Comparison of ENCODE assay signal across 1 cellular context in the genomic region with DNA sequence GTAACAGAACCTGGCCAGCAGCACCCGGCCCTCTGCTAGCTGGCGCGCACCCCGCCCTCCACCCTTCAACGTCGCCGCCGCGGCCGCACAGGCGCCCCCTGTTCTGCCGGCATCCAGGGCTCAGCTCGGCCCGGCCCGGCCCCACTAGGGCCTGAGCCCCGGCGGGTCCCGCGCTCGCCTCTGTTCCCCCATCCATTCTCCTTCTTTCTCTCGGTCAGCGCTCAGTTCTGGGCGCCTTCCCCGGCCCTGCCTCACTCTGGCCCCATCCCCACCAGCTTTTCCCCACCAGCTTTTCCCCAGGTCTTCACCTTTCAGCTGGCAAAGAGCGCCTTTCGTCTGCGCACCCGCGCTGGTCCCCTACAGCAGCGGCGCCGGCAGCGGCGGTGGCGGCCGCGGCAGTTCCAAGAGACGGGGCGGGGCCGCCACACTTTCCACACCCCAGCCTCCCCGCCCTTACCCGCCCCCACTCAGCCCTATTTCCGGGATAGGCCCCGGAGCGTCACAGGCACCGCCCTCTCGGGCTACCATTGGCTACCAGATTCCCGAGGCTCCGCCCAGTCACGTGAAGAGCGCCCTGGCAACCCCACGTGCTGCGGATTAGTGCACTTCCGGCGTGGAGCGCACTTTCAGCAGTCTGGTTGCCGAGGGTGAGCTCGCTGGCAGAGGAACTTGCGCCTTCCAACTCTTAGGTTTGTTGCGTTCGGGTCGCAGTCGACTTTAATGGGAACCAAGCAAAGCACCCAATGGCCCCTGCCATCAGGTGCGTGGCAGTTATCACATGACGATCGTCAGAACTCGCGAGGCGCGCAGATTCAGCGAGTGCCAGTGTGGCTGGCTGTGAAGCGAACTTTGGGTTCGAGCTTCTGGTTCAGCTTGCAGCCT.
TF ChIP-seq lines count a peak whose summit lies in the region.

A gene (minus strand): TSS at position 403 of the 882 bp plus-strand sequence. CDS start 831 bp downstream, outside the sequence.

TF ChIP-seq in HepG2, 621 proteins besides CTCF, POLR2A, EP300 and RAD21 (continued from another document and continues in another):
- TF ChIP-seq, protein P1, sequence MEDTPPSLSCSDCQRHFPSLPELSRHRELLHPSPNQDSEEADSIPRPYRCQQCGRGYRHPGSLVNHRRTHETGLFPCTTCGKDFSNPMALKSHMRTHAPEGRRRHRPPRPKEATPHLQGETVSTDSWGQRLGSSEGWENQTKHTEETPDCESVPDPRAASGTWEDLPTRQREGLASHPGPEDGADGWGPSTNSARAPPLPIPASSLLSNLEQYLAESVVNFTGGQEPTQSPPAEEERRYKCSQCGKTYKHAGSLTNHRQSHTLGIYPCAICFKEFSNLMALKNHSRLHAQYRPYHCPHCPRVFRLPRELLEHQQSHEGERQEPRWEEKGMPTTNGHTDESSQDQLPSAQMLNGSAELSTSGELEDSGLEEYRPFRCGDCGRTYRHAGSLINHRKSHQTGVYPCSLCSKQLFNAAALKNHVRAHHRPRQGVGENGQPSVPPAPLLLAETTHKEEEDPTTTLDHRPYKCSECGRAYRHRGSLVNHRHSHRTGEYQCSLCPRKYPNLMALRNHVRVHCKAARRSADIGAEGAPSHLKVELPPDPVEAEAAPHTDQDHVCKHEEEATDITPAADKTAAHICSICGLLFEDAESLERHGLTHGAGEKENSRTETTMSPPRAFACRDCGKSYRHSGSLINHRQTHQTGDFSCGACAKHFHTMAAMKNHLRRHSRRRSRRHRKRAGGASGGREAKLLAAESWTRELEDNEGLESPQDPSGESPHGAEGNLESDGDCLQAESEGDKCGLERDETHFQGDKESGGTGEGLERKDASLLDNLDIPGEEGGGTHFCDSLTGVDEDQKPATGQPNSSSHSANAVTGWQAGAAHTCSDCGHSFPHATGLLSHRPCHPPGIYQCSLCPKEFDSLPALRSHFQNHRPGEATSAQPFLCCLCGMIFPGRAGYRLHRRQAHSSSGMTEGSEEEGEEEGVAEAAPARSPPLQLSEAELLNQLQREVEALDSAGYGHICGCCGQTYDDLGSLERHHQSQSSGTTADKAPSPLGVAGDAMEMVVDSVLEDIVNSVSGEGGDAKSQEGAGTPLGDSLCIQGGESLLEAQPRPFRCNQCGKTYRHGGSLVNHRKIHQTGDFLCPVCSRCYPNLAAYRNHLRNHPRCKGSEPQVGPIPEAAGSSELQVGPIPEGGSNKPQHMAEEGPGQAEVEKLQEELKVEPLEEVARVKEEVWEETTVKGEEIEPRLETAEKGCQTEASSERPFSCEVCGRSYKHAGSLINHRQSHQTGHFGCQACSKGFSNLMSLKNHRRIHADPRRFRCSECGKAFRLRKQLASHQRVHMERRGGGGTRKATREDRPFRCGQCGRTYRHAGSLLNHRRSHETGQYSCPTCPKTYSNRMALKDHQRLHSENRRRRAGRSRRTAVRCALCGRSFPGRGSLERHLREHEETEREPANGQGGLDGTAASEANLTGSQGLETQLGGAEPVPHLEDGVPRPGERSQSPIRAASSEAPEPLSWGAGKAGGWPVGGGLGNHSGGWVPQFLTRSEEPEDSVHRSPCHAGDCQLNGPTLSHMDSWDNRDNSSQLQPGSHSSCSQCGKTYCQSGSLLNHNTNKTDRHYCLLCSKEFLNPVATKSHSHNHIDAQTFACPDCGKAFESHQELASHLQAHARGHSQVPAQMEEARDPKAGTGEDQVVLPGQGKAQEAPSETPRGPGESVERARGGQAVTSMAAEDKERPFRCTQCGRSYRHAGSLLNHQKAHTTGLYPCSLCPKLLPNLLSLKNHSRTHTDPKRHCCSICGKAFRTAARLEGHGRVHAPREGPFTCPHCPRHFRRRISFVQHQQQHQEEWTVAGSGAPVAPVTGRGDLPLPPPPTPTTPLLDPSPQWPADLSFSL (CRISPR knock-in tag; IDR thresholded peaks at IDR 0.05) = no peak
- TF ChIP-seq ZNF761 (CRISPR knock-in tag; conservative IDR thresholded peaks at IDR 0.05) = no peak
- TF ChIP-seq TCF12 (IDR thresholded peaks at IDR 0.05) = no peak
- no peak for TF ChIP-seq TCF12 (CRISPR knock-in tag; IDR thresholded peaks at IDR 0.05)
- TF ChIP-seq TGIF2 (CRISPR knock-in tag; IDR thresholded peaks at IDR 0.05) = no peak
- TF ChIP-seq ZNF569 (CRISPR knock-in tag; IDR thresholded peaks at IDR 0.05; ENCODE audit: borderline replicate concordance) = no peak
- TF ChIP-seq ZFP36 (IDR thresholded peaks at IDR 0.05; ENCODE audit: borderline replicate concordance, low read depth, low read length, partially characterized antibody) = no peak
- TF ChIP-seq FOXA1 (IDR thresholded peaks at IDR 0.05) = no peak
- peak; percentile 37; the same call in 1 of the 2 replicates for TF ChIP-seq FOXA1 (CRISPR knock-in tag; IDR thresholded peaks at IDR 0.05)
- no peak for TF ChIP-seq TEAD2 (CRISPR knock-in tag; IDR thresholded peaks at IDR 0.05)
- no peak for TF ChIP-seq RARG (CRISPR knock-in tag; IDR thresholded peaks at IDR 0.05; ENCODE audit: low read depth)
- TF ChIP-seq, protein P2, sequence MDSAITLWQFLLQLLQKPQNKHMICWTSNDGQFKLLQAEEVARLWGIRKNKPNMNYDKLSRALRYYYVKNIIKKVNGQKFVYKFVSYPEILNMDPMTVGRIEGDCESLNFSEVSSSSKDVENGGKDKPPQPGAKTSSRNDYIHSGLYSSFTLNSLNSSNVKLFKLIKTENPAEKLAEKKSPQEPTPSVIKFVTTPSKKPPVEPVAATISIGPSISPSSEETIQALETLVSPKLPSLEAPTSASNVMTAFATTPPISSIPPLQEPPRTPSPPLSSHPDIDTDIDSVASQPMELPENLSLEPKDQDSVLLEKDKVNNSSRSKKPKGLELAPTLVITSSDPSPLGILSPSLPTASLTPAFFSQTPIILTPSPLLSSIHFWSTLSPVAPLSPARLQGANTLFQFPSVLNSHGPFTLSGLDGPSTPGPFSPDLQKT (CRISPR knock-in tag; IDR thresholded peaks at IDR 0.05; ENCODE audit: borderline replicate concordance) = no peak
- TF ChIP-seq, protein P3, sequence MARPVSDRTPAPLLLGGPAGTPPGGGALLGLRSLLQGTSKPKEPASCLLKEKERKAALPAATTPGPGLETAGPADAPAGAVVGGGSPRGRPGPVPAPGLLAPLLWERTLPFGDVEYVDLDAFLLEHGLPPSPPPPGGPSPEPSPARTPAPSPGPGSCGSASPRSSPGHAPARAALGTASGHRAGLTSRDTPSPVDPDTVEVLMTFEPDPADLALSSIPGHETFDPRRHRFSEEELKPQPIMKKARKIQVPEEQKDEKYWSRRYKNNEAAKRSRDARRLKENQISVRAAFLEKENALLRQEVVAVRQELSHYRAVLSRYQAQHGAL (CRISPR knock-in tag; IDR thresholded peaks at IDR 0.05; ENCODE audit: not compliant biosample characterization) = no peak
- TF ChIP-seq, protein P4, sequence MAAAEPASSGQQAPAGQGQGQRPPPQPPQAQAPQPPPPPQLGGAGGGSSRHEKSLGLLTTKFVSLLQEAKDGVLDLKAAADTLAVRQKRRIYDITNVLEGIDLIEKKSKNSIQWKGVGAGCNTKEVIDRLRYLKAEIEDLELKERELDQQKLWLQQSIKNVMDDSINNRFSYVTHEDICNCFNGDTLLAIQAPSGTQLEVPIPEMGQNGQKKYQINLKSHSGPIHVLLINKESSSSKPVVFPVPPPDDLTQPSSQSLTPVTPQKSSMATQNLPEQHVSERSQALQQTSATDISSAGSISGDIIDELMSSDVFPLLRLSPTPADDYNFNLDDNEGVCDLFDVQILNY (CRISPR knock-in tag; conservative IDR thresholded peaks at IDR 0.05) = no peak; the same call in 1 of the 2 replicates
- no peak for TF ChIP-seq ZNF720 (CRISPR knock-in tag; IDR thresholded peaks at IDR 0.05)
- TF ChIP-seq, protein P5, sequence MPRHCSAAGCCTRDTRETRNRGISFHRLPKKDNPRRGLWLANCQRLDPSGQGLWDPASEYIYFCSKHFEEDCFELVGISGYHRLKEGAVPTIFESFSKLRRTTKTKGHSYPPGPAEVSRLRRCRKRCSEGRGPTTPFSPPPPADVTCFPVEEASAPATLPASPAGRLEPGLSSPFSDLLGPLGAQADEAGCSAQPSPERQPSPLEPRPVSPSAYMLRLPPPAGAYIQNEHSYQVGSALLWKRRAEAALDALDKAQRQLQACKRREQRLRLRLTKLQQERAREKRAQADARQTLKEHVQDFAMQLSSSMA (CRISPR knock-in tag; IDR thresholded peaks at IDR 0.05) = no peak
- no peak for TF ChIP-seq PAF1 (CRISPR knock-in tag; IDR thresholded peaks at IDR 0.05)
- no peak for TF ChIP-seq ZNF263 (CRISPR knock-in tag; IDR thresholded peaks at IDR 0.05)
- TF ChIP-seq NR2F2 (IDR thresholded peaks at IDR 0.05; ENCODE audit: borderline replicate concordance, low read depth) = no peak
- TF ChIP-seq ZFP37 (CRISPR knock-in tag; IDR thresholded peaks at IDR 0.05; ENCODE audit: borderline replicate concordance) = no peak
- TF ChIP-seq, protein P6, sequence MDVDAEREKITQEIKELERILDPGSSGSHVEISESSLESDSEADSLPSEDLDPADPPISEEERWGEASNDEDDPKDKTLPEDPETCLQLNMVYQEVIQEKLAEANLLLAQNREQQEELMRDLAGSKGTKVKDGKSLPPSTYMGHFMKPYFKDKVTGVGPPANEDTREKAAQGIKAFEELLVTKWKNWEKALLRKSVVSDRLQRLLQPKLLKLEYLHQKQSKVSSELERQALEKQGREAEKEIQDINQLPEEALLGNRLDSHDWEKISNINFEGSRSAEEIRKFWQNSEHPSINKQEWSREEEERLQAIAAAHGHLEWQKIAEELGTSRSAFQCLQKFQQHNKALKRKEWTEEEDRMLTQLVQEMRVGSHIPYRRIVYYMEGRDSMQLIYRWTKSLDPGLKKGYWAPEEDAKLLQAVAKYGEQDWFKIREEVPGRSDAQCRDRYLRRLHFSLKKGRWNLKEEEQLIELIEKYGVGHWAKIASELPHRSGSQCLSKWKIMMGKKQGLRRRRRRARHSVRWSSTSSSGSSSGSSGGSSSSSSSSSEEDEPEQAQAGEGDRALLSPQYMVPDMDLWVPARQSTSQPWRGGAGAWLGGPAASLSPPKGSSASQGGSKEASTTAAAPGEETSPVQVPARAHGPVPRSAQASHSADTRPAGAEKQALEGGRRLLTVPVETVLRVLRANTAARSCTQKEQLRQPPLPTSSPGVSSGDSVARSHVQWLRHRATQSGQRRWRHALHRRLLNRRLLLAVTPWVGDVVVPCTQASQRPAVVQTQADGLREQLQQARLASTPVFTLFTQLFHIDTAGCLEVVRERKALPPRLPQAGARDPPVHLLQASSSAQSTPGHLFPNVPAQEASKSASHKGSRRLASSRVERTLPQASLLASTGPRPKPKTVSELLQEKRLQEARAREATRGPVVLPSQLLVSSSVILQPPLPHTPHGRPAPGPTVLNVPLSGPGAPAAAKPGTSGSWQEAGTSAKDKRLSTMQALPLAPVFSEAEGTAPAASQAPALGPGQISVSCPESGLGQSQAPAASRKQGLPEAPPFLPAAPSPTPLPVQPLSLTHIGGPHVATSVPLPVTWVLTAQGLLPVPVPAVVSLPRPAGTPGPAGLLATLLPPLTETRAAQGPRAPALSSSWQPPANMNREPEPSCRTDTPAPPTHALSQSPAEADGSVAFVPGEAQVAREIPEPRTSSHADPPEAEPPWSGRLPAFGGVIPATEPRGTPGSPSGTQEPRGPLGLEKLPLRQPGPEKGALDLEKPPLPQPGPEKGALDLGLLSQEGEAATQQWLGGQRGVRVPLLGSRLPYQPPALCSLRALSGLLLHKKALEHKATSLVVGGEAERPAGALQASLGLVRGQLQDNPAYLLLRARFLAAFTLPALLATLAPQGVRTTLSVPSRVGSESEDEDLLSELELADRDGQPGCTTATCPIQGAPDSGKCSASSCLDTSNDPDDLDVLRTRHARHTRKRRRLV (CRISPR knock-in tag; IDR thresholded peaks at IDR 0.05) = no peak
- peak; percentile 87; the same call in 1 of the 2 replicates for TF ChIP-seq HIVEP1 (CRISPR knock-in tag; IDR thresholded peaks at IDR 0.05)
- TF ChIP-seq ZNF234 (CRISPR knock-in tag; conservative IDR thresholded peaks at IDR 0.05) = no peak
- TF ChIP-seq NFYC (CRISPR knock-in tag; IDR thresholded peaks at IDR 0.05) = peak; percentile 80
- TF ChIP-seq, protein P7, sequence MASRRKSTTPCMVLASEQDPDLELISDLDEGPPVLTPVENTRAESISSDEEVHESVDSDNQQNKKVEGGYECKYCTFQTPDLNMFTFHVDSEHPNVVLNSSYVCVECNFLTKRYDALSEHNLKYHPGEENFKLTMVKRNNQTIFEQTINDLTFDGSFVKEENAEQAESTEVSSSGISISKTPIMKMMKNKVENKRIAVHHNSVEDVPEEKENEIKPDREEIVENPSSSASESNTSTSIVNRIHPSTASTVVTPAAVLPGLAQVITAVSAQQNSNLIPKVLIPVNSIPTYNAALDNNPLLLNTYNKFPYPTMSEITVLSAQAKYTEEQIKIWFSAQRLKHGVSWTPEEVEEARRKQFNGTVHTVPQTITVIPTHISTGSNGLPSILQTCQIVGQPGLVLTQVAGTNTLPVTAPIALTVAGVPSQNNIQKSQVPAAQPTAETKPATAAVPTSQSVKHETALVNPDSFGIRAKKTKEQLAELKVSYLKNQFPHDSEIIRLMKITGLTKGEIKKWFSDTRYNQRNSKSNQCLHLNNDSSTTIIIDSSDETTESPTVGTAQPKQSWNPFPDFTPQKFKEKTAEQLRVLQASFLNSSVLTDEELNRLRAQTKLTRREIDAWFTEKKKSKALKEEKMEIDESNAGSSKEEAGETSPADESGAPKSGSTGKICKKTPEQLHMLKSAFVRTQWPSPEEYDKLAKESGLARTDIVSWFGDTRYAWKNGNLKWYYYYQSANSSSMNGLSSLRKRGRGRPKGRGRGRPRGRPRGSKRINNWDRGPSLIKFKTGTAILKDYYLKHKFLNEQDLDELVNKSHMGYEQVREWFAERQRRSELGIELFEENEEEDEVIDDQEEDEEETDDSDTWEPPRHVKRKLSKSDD (CRISPR knock-in tag; IDR thresholded peaks at IDR 0.05; ENCODE audit: low read depth) = peak; percentile 78; the same call in 1 of the 2 replicates
- TF ChIP-seq YY1 (IDR thresholded peaks at IDR 0.05; ENCODE audit: insufficient read depth, insufficient replicate concordance, low read depth, low read length) = no peak
- TF ChIP-seq ZSCAN9 (CRISPR knock-in tag; IDR thresholded peaks at IDR 0.05; ENCODE audit: borderline replicate concordance) = peak; percentile 48; the same call in 1 of the 2 replicates
- TF ChIP-seq RORA (CRISPR knock-in tag; IDR thresholded peaks at IDR 0.05) = no peak
- TF ChIP-seq, protein P8, sequence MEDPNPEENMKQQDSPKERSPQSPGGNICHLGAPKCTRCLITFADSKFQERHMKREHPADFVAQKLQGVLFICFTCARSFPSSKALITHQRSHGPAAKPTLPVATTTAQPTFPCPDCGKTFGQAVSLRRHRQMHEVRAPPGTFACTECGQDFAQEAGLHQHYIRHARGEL (CRISPR knock-in tag; IDR thresholded peaks at IDR 0.05) = 0 out of 2 replicates have a peak, but pooled peaks have one; percentile 33
- no peak for TF ChIP-seq NFATC3 (CRISPR knock-in tag; IDR thresholded peaks at IDR 0.05)
- no peak for TF ChIP-seq ZFP36L2 (CRISPR knock-in tag; IDR thresholded peaks at IDR 0.05)
- TF ChIP-seq TCF7 (IDR thresholded peaks at IDR 0.05; ENCODE audit: low read depth) = peak; percentile 24; the same call in 1 of the 2 replicates
- peak; percentile 69; the same call in 1 of the 2 replicates for TF ChIP-seq RNF2 (conservative IDR thresholded peaks at IDR 0.05; ENCODE audit: low read depth)
- no peak for TF ChIP-seq ATF7 (IDR thresholded peaks at IDR 0.05)
- no peak for TF ChIP-seq ATF7 (CRISPR knock-in tag; IDR thresholded peaks at IDR 0.05)
- no peak for TF ChIP-seq U2AF1 (optimal IDR thresholded peaks at IDR 0.05; ENCODE audit: low read depth, low read length)
